ENCODE assay signal across 8 cellular contexts in the genomic region with DNA sequence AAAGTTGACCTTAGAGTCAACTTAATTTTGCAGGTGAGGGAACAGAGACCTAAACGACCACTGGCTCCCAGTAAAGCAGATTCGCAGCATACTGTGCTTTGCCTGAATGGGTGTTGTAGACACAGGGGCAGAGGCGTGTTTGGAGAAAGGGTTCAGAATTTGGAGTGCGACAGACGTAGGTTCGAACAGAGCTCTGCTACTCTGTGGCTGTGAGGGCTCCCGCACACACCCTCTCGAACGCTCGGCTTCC. TPM values are rescaled to one million over a fixed set of nuclear protein-coding genes. Genes with fewer than 3 reads are reported as not detected.
DNase-seq lines count a peak whose midpoint lies in the region; ATAC-seq and TF ChIP-seq lines count a peak whose summit lies in the region.

No MANE protein-coding gene starts in this region.

- H4K91ac ChIP-seq in IMR-90 (ENCODE audit: insufficient read depth, low read depth, low read length) = no peak overlapping the region

- no peak overlapping the region; the same call in 2 of the 3 replicates for H2BK15ac ChIP-seq in IMR-90 (ENCODE audit: low read depth, low read length)

- peak overlapping the region; percentile 64 for H3K4me2 ChIP-seq in IMR-90 (ENCODE audit: low read depth, low read length)

- H3K4me3 ChIP-seq in AG04450 (ENCODE audit: low read depth, low read length) (peak overlapping the region; percentile 55), IMR-90 (ENCODE audit: insufficient read depth, low read depth, low read length) (peak overlapping the region; percentile 44), coronary artery (peak overlapping the region; percentile 79)
- H3K4me3 ChIP-seq in naive thymus-derived CD4-positive, alpha-beta T cell (ENCODE audit: low read length) = peak overlapping the region; percentile 33

- no peaks in the 10 kb centered on the region for H3K9me3 Mint-ChIP-seq in naive thymus-derived CD4-positive, alpha-beta T cell

- H3K9me3 ChIP-seq in AG04450 (ENCODE audit: control insufficient read depth, insufficient read depth, low read length) (no peaks in the 10 kb centered on the region), IMR-90 (ENCODE audit: control insufficient read depth, insufficient read depth, low read length) (no peaks in the 10 kb centered on the region)
- no peaks in the 10 kb centered on the region for H3K9me3 ChIP-seq in naive thymus-derived CD4-positive, alpha-beta T cell (ENCODE audit: control insufficient read depth in 2 of 3, low read length in 3 of 3)

- H3K4me3 Mint-ChIP-seq in naive thymus-derived CD4-positive, alpha-beta T cell = peak overlapping the region; percentile 78 to 93 (median 83)

- H2AK9ac ChIP-seq in IMR-90 (replicated peaks; ENCODE audit: low read depth, low read length, poor library complexity) = peak overlapping the region; percentile 58

- DNase-seq in AG04450 (ENCODE audit: low read depth, low spot score) = no peak
- DNase-seq in IMR-90 = no peak
- no peak for DNase-seq in coronary artery (ENCODE audit: low spot score)
- no peak for DNase-seq in naive thymus-derived CD4-positive, alpha-beta T cell
- DNase-seq in putamen (ENCODE audit: low spot score) = no peak
- DNase-seq in kidney glomerular epithelial cell (lab: John Stamatoyannopoulos, UW) = no peak
- no peak for DNase-seq in NCI-H2227 (lab: John Stamatoyannopoulos, UW; ENCODE audit: unreplicated experiment)
- no peak for DNase-seq in GM10248 (ENCODE audit: extremely low spot score)

- no peak for TF ChIP-seq RAD21 in IMR-90 (IDR thresholded peaks at IDR 0.05; ENCODE audit: low read length)

- H3K27ac ChIP-seq in AG04450 (ENCODE audit: low read depth, low read length) (no peak overlapping the region), IMR-90 (ENCODE audit: insufficient read depth, low read length) (no peak overlapping the region), coronary artery (peak overlapping the region; percentile 73 to 83)
- H3K27ac ChIP-seq in naive thymus-derived CD4-positive, alpha-beta T cell (ENCODE audit: low read depth, low read length) = peak overlapping the region; percentile 72

- dilution Hi-C loops in IMR-90 (cut with HindIII; ENCODE audit: low sequenced_read_pairs, unreplicated experiment) = no loop called here

- H3K36me3 ChIP-seq in IMR-90 (ENCODE audit: control insufficient read depth, insufficient read depth, low read length) = no peaks in the 10 kb centered on the region
- no peaks in the 10 kb centered on the region for H3K36me3 ChIP-seq in naive thymus-derived CD4-positive, alpha-beta T cell (ENCODE audit: control insufficient read depth in 2 of 3, insufficient read depth in 3 of 3, low read length in 3 of 3)

- peaks cover 0 to 3% (median 0%) of the 10 kb centered on the region in 5 donors for H3K36me3 Mint-ChIP-seq in naive thymus-derived CD4-positive, alpha-beta T cell

- intact Hi-C loops in IMR-90 (cut with micrococcal nuclease) = loop anchor here (10.0 kb wide), 1 partner anchor 291 kb away; no protein-coding TSS in a partner anchor
- intact Hi-C loops in naive thymus-derived CD4-positive, alpha-beta T cell (cut with micrococcal nuclease) = loop anchor here (1.0 to 5.0 kb wide), 3 partner anchors 64 to 287 kb away; partner anchors contain the start of gene PSMA3 (in 1 of the 2)

- WGBS in IMR-90 (ENCODE audit: extremely low coverage in 2 of 2, insufficient read length in 1 of 2), 2 experiments = 6% methylated on average over 5 of the region's 10 CpGs; no CpG with 5 or more reads in 1 of the 2 experiments

- H3K56ac ChIP-seq in IMR-90 (ENCODE audit: extremely low read depth, insufficient read depth, low read length) = peak overlapping the region; percentile 35; the same call in 1 of the 2 replicates

- H3K27me3 ChIP-seq in AG04450 (ENCODE audit: control insufficient read depth, insufficient read depth, low read length) = peaks cover 3% of the 10 kb centered on the region
- H3K27me3 ChIP-seq in IMR-90 (ENCODE audit: control insufficient read depth, insufficient read depth, low read length) = no peaks in the 10 kb centered on the region
- no peaks in the 10 kb centered on the region for H3K27me3 ChIP-seq in naive thymus-derived CD4-positive, alpha-beta T cell (ENCODE audit: control insufficient read depth in 2 of 2, insufficient read depth in 2 of 2, low read length in 2 of 2)

- no peaks in the 10 kb centered on the region for H4K20me1 ChIP-seq in IMR-90 (ENCODE audit: insufficient read depth, low read length)

- TF ChIP-seq CTCF in AG04450 (IDR thresholded peaks at IDR 0.05; ENCODE audit: low read depth, low read length) (no peak), IMR-90 (conservative IDR thresholded peaks at IDR 0.05; ENCODE audit: low read depth, low read length) (no peak), coronary artery (IDR thresholded peaks at IDR 0.05) (no peak), GM10248 (IDR thresholded peaks at IDR 0.05; ENCODE audit: control extremely low read depth, extremely low read depth, low read depth, missing control alignments) (no peak)

- H3K4ac ChIP-seq in IMR-90 (ENCODE audit: low read depth, low read length) = peak overlapping the region; percentile 79

- H3K18ac ChIP-seq in IMR-90 (ENCODE audit: low read depth, low read length) = peak overlapping the region; percentile 12

- peak overlapping the region; percentile 11; the same call in 1 of the 2 replicates for H2AK5ac ChIP-seq in IMR-90 (ENCODE audit: low read depth, low read length)

- peak overlapping the region; percentile 88 for H3K23ac ChIP-seq in IMR-90 (ENCODE audit: low read depth, low read length)

- CTCF ChIA-PET in AG04450 (lab: Charles Lee) = interaction anchor here (0.6 to 2.7 kb wide), 11 partner anchors 9 to 1251 kb away, joined by 3 to 15 read pairs (median 8); no protein-coding TSS in a partner anchor
- CTCF ChIA-PET in IMR-90 (lab: Yijun Ruan, JAX) = interaction anchor here (0.9 kb wide), 1 partner anchor 27 kb away, joined by 3 read pairs; no protein-coding TSS in a partner anchor
- CTCF ChIA-PET in naive thymus-derived CD4-positive, alpha-beta T cell (lab: Charles Lee) = interaction anchor here (1.1 to 2.1 kb wide), 4 partner anchors 30 to 288 kb away, joined by 3 to 6 read pairs (median 4); partner anchors contain the start of gene ARID4A
- CTCF ChIA-PET in GM10248 (lab: Yijun Ruan, JAX) = interaction anchor here (0.8 to 5.7 kb wide), 20 partner anchors 9 to 286 kb away, joined by 3 to 33 read pairs (median 6); partner anchors contain the start of gene ARID4A

- peaks cover 6% of the 10 kb centered on the region; the same call in 1 of the 2 replicates for H3K9me1 ChIP-seq in IMR-90 (ENCODE audit: insufficient read depth, low read length)

- no peak overlapping the region for H2BK20ac ChIP-seq in IMR-90 (ENCODE audit: low read depth, low read length)

- in situ Hi-C loops in IMR-90 (cut with MboI; ENCODE audit: low sequenced_read_pairs) = loop anchor here (25.0 kb wide), 1 partner anchor 283 kb away; no protein-coding TSS in a partner anchor

- ATAC-seq in IMR-90 (ENCODE audit: low read depth) = no peak
- ATAC-seq in naive thymus-derived CD4-positive, alpha-beta T cell = no peak

- peak overlapping the region; percentile 49 for H3K14ac ChIP-seq in IMR-90 (replicated peaks; ENCODE audit: low read depth, low read length)

- POLR2A ChIA-PET in AG04450 (lab: Yijun Ruan, JAX) = interaction anchor here (0.6 to 1.4 kb wide), 2 partner anchors 98 to 153 kb away, joined by 3 read pairs; partner anchors contain the start of gene ARID4A
- POLR2A ChIA-PET in IMR-90 (lab: Charles Lee; ENCODE audit: unreplicated experiment) = no interaction called here
- POLR2A ChIA-PET in naive thymus-derived CD4-positive, alpha-beta T cell (lab: Charles Lee) = interaction anchor here (0.6 to 2.7 kb wide), 9 partner anchors 12 to 151 kb away, joined by 3 to 29 read pairs (median 3); partner anchors contain the start of genes ARID4A, KIAA0586, PSMA3 and TIMM9
- POLR2A ChIA-PET in GM10248 (lab: Yijun Ruan, JAX) = no interaction called here

- peak overlapping the region; percentile 51 to 94 (median 88) for H3K27ac Mint-ChIP-seq in naive thymus-derived CD4-positive, alpha-beta T cell

- H4K8ac ChIP-seq in IMR-90 (ENCODE audit: low read depth in 2 of 2, low read length in 2 of 2) = peak overlapping the region; percentile 74 to 94

- H4K5ac ChIP-seq in IMR-90 (ENCODE audit: low read depth, low read length) = peak overlapping the region; percentile 72

- no peaks in the 10 kb centered on the region for H3K79me1 ChIP-seq in IMR-90 (ENCODE audit: low read depth in 1 of 2, low read length in 2 of 2)

- H3K4me1 Mint-ChIP-seq in naive thymus-derived CD4-positive, alpha-beta T cell = peaks cover 6 to 19% (median 12%) of the 10 kb centered on the region in 7 donors

- H3K4me1 ChIP-seq in IMR-90 (ENCODE audit: control insufficient read depth, insufficient read depth, low read length) = peaks cover 2% of the 10 kb centered on the region; the same call in 1 of the 2 replicates
- peaks cover 8 to 9% of the 10 kb centered on the region in 2 donors for H3K4me1 ChIP-seq in naive thymus-derived CD4-positive, alpha-beta T cell (ENCODE audit: control insufficient read depth in 2 of 2, insufficient read depth in 2 of 2, low read length in 2 of 2)

- no peak overlapping the region for H2BK5ac ChIP-seq in IMR-90 (ENCODE audit: low read depth, low read length, poor library complexity, severe bottlenecking)

- H3K27me3 Mint-ChIP-seq in naive thymus-derived CD4-positive, alpha-beta T cell = peaks cover 0 to 2% (median 0%) of the 10 kb centered on the region in 5 donors

- BruUV-seq in IMR-90 (replicated peaks; lab: Mats Ljungman, UMichigan) = no TSS peak

- peak overlapping the region; percentile 94 for H2AFZ ChIP-seq in IMR-90 (replicated peaks; ENCODE audit: low read length, poor library complexity)

- TF ChIP-seq POLR2A in IMR-90 (IDR thresholded peaks at IDR 0.05; ENCODE audit: low read depth, low read length) = no peak

- H2BK120ac ChIP-seq in IMR-90 (ENCODE audit: low read depth, low read length) = peak overlapping the region; percentile 12; the same call in 1 of the 2 replicates

- peak overlapping the region; percentile 33; the same call in 1 of the 2 replicates for H3K9ac ChIP-seq in IMR-90 (ENCODE audit: low read depth, low read length)

RNA-seq across cellular contexts. Expression of gene TOMM20L, which starts 0.2 kb away (rescaled TPM):
- polyA plus RNA-seq in AG04450 (2011; rRNA removed) (not detected in 2 replicates), IMR-90 (2012; rRNA removed) (not detected in 2 replicates)
- not detected in 2 replicates for polyA minus RNA-seq in AG04450 (2011; rRNA and poly(A)+ RNA removed)
- not detected in 2 replicates for total RNA-seq in IMR-90 (2012; rRNA removed)
- 1.5 TPM in 1 of 2 replicates, not detected in the other for polyA plus RNA-seq in IMR-90 (2012; cell fraction: cytosol; rRNA removed)
- polyA plus RNA-seq in IMR-90 (2012; cell fraction: nucleus; rRNA removed; ENCODE audit: low replicate concordance) = not detected in 2 replicates
- not detected for total RNA-seq in naive thymus-derived CD4-positive, alpha-beta T cell
- not detected for polyA plus RNA-seq in naive thymus-derived CD4-positive, alpha-beta T cell

RNA-seq across cellular contexts. Expression of gene TIMM9, which starts 31.8 kb away (rescaled TPM):
- 22.0 and 26.8 TPM in 2 replicates for polyA plus RNA-seq in AG04450 (2011; rRNA removed)
- 16.0 and 18.5 TPM in 2 replicates for polyA minus RNA-seq in AG04450 (2011; rRNA and poly(A)+ RNA removed)
- 27.8 and 49.7 TPM in 2 replicates for total RNA-seq in IMR-90 (2012; rRNA removed)
- polyA plus RNA-seq in IMR-90 (2012; rRNA removed) = 19.2 and 23.7 TPM in 2 replicates
- polyA plus RNA-seq in IMR-90 (2012; cell fraction: cytosol; rRNA removed) = 16.3 and 19.4 TPM in 2 replicates
- polyA plus RNA-seq in IMR-90 (2012; cell fraction: nucleus; rRNA removed; ENCODE audit: low replicate concordance) = 2.4 and 14.6 TPM in 2 replicates
- 10 to 100 TPM; 22.1 to 42.5 (median 37.0) TPM for total RNA-seq in naive thymus-derived CD4-positive, alpha-beta T cell
- 10 to 100 TPM; 63.7 to 89.8 TPM for polyA plus RNA-seq in naive thymus-derived CD4-positive, alpha-beta T cell

RNA-seq across cellular contexts. Expression of gene KIAA0586, which starts 32.0 kb away (rescaled TPM):
- polyA plus RNA-seq in AG04450 (2011; rRNA removed) (15.7 and 24.6 TPM in 2 replicates), IMR-90 (2012; rRNA removed) (9.4 and 9.5 TPM in 2 replicates)
- 17.4 and 31.5 TPM in 2 replicates for polyA minus RNA-seq in AG04450 (2011; rRNA and poly(A)+ RNA removed)
- total RNA-seq in IMR-90 (2012; rRNA removed) = 36.7 and 44.4 TPM in 2 replicates
- polyA plus RNA-seq in IMR-90 (2012; cell fraction: cytosol; rRNA removed) = 1.1 and 2.3 TPM in 2 replicates
- polyA plus RNA-seq in IMR-90 (2012; cell fraction: nucleus; rRNA removed; ENCODE audit: low replicate concordance) = 1.6 and 11.4 TPM in 2 replicates
- 10 to 100 TPM; 26.4 to 52.5 (median 34.8) TPM for total RNA-seq in naive thymus-derived CD4-positive, alpha-beta T cell
- polyA plus RNA-seq in naive thymus-derived CD4-positive, alpha-beta T cell = 10 to 100 TPM; 29.2 to 33.1 TPM

Comparison
In these comparisons a context has a peak if more than half of its experiments do, and no peak if none do; other contexts are left out.
1. H3K27ac ChIP-seq: peak in coronary artery (2 of 2) and naive thymus-derived CD4-positive, alpha-beta T cell (single experiment); none in AG04450 (single experiment) and IMR-90 (single experiment).
2. POLR2A ChIA-PET loops: an anchor here in AG04450 (0.6 to 1.4 kb wide) and naive thymus-derived CD4-positive, alpha-beta T cell (0.6 to 2.7 kb wide); none called in IMR-90 and GM10248.
3. Peak in every context shown above with its lines, with median percentiles within 50 percentile points of each other: H3K4me3 ChIP-seq.